In the genomic region with DNA sequence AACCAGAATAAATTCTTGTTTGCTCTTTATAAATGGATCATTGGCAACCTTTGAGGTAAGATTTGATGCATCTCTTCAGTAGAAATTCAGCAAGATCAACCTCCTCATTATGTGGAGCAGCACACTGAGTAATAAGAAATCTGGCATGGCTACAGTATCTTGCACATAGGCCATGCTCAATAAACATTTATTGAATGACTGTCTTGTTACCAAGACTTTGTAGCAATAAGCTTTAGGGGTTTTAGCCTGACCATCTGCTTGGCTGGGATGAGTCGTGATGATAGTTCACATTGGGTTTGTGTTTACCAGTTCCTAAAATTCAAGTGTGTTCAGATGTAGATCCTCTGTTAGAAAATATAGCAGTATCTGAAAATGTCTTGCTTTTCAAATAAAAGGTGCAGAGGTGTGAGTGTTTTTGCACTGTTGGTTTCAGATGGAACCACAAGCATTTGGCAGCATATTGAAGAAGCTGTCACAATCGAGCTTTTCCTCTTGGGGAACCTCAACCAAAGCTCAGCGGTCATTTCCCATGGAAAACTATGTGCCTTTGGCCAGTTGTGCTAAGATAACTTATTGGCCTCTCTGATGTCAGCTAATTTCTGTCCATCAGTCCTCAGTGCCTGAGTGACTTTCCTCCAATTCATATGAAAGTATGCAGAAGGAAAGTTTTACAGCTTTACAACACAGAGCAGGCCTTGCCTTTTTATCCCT, we compare ENCODE assay signal across 22 cellular contexts.
DNase-seq lines count a peak whose midpoint lies in the region; FAIRE-seq and TF ChIP-seq lines count a peak whose summit lies in the region.
"Had no signal": no experiment of that assay in that cellular context is flagged by ENCODE, and none has a peak within 500 bp of the region (broad histone marks: within the 10 kb centered on the region; RNA-seq: fewer than 3 reads in every experiment).

No MANE protein-coding gene starts in this region.

- TF ChIP-seq CTCF in Loucy (conservative IDR thresholded peaks at IDR 0.05; ENCODE audit: low read length): no peak

- no peaks in the 10 kb centered on the region for H4K20me1 ChIP-seq in Loucy (ENCODE audit: insufficient read depth, low read length, poor library complexity, severe bottlenecking)
- H4K20me1 ChIP-seq: BLaER1 treated with 17β-estradiol and CSF1 and Interleukin-3, amounts not matched to agents 10 nM and 100 nM had no signal

- H3K27me3 Mint-ChIP-seq in activated naive CD8-positive, alpha-beta T cell treated with anti-CD3 and anti-CD28 coated beads for 36 hours: no peaks in the 10 kb centered on the region
- H3K27me3 Mint-ChIP-seq: activated CD4-positive, alpha-beta memory T cell treated with anti-CD3 and anti-CD28 coated beads for 36 hours; central memory CD8-positive, alpha-beta T cell had no signal

- H3K27ac Mint-ChIP-seq in activated naive CD8-positive, alpha-beta T cell treated with anti-CD3 and anti-CD28 coated beads for 36 hours: no peak overlapping the region
- H3K27ac Mint-ChIP-seq: activated CD4-positive, alpha-beta memory T cell treated with anti-CD3 and anti-CD28 coated beads for 36 hours; activated naive CD4-positive, alpha-beta T cell treated with anti-CD3 and anti-CD28 coated beads, Interleukin-2, amount 50 U/mL, for 72 hours; mesothelial cell of epicardium had no signal

- no peaks in the 10 kb centered on the region for H3F3A ChIP-seq in Loucy (ENCODE audit: low read depth)

- no peaks in the 10 kb centered on the region for H3K4me1 Mint-ChIP-seq in activated naive CD8-positive, alpha-beta T cell treated with anti-CD3 and anti-CD28 coated beads for 36 hours
- H3K4me1 Mint-ChIP-seq: central memory CD8-positive, alpha-beta T cell had no signal

- FAIRE-seq in GM12892 (lab: Jason Lieb, UNC): no peak
- FAIRE-seq: endometrium, GM18507, GM19239, kidney had no signal

- H3K27ac ChIP-seq in epithelial cell of prostate: no peak overlapping the region
- H3K27ac ChIP-seq: BLaER1 treated with 17β-estradiol and CSF1 and Interleukin-3, amounts not matched to agents 10 nM and 100 nM; neutrophil; testis had no signal

- no peaks in the 10 kb centered on the region for H3K27me3 ChIP-seq in Loucy (ENCODE audit: insufficient read depth, low read length, poor library complexity, severe bottlenecking)
- H3K27me3 ChIP-seq: BLaER1 treated with 17β-estradiol and CSF1 and Interleukin-3, amounts not matched to agents 10 nM and 100 nM; heart right ventricle; neutrophil; testis had no signal

- peaks cover 5% of the 10 kb centered on the region for H3K9me3 Mint-ChIP-seq in activated naive CD8-positive, alpha-beta T cell treated with anti-CD3 and anti-CD28 coated beads for 36 hours

- no peaks in the 10 kb centered on the region for H3K9me2 ChIP-seq in Loucy (replicated peaks; ENCODE audit: low read depth, low read length)

- no peaks in the 10 kb centered on the region for H3K79me2 ChIP-seq in Loucy (ENCODE audit: insufficient read depth, low read length)

- H3K36me3 Mint-ChIP-seq in activated naive CD8-positive, alpha-beta T cell treated with anti-CD3 and anti-CD28 coated beads for 36 hours: no peaks in the 10 kb centered on the region
- H3K36me3 Mint-ChIP-seq: activated CD4-positive, alpha-beta memory T cell treated with anti-CD3 and anti-CD28 coated beads for 36 hours; activated naive CD4-positive, alpha-beta T cell treated with anti-CD3 and anti-CD28 coated beads, Interleukin-2, amount 50 U/mL, for 72 hours; mesothelial cell of epicardium had no signal

- no peaks in the 10 kb centered on the region for H3K9me3 ChIP-seq in Loucy (ENCODE audit: insufficient read depth, low read depth, low read length)
- H3K9me3 ChIP-seq: BLaER1 treated with 17β-estradiol and CSF1 and Interleukin-3, amounts not matched to agents 10 nM and 100 nM; neutrophil; testis had no signal

- peak overlapping the region; percentile 6 for H3K9ac ChIP-seq in Loucy (ENCODE audit: low read depth, low read length, poor library complexity, severe bottlenecking)
- H3K9ac ChIP-seq: BLaER1 treated with 17β-estradiol and CSF1 and Interleukin-3, amounts not matched to agents 10 nM and 100 nM had no signal

- no peaks in the 10 kb centered on the region for H3K36me3 ChIP-seq in Loucy (ENCODE audit: insufficient read depth, low read length)
- H3K36me3 ChIP-seq: BLaER1 treated with 17β-estradiol and CSF1 and Interleukin-3, amounts not matched to agents 10 nM and 100 nM; heart right ventricle; neutrophil had no signal

- H3K4me3 ChIP-seq in Loucy (ENCODE audit: low read length, poor library complexity, severe bottlenecking): no peak overlapping the region
- H3K4me3 ChIP-seq: BLaER1 treated with 17β-estradiol and CSF1 and Interleukin-3, amounts not matched to agents 10 nM and 100 nM; heart right ventricle; testis had no signal

- no peak overlapping the region for H3K4me2 ChIP-seq in Loucy (ENCODE audit: low read depth, low read length, poor library complexity, severe bottlenecking)
- H3K4me2 ChIP-seq: BLaER1 treated with 17β-estradiol and CSF1 and Interleukin-3, amounts not matched to agents 10 nM and 100 nM had no signal

- DNase-seq in EH (ENCODE audit: low read depth) (peak; percentile 71), epithelial cell of prostate (ENCODE audit: low read depth, low spot score) (peak; percentile 5), myocyte (ENCODE audit: low read depth) (peak; percentile 21), GM12892 (ENCODE audit: insufficient read length) (no peak), occipital lobe (lab: John Stamatoyannopoulos, UW) (no peak)
- no peak for DNase-seq in activated naive CD8-positive, alpha-beta T cell treated with anti-CD3 and anti-CD28 coated beads for 36 hours
- DNase-seq: activated CD4-positive, alpha-beta memory T cell treated with anti-CD3 and anti-CD28 coated beads for 36 hours; activated T-cell treated with anti-CD3 and anti-CD28 coated beads, Interleukin-2, amount 50 U/mL, for 4 hours; heart right ventricle; kidney; MV-4-11; NCI-H2029 treated with DMSO at 0.1 percent for 48 hours; testis had no signal

- no peak overlapping the region for H3K4me3 Mint-ChIP-seq in activated naive CD8-positive, alpha-beta T cell treated with anti-CD3 and anti-CD28 coated beads for 36 hours
- H3K4me3 Mint-ChIP-seq: activated CD4-positive, alpha-beta memory T cell treated with anti-CD3 and anti-CD28 coated beads for 36 hours; activated T-cell treated with anti-CD3 and anti-CD28 coated beads, Interleukin-2, amount 50 U/mL, for 4 hours; central memory CD8-positive, alpha-beta T cell; mesothelial cell of epicardium had no signal

- no peak overlapping the region for H2AFZ ChIP-seq in Loucy (ENCODE audit: low read length)

- no peak for TF ChIP-seq POLR2A in GM12892 (IDR thresholded peaks at IDR 0.05; ENCODE audit: low read depth, low read length)

- peaks cover 17% of the 10 kb centered on the region for H3K4me1 ChIP-seq in Loucy (ENCODE audit: insufficient read depth, low read length, poor library complexity, severe bottlenecking)
- H3K4me1 ChIP-seq: BLaER1 treated with 17β-estradiol and CSF1 and Interleukin-3, amounts not matched to agents 10 nM and 100 nM; testis had no signal

Comparison
In these comparisons a context has a peak if more than half of its experiments do, and no peak if none do; other contexts are left out.
1. DNase-seq: peak in EH (single experiment), epithelial cell of prostate (single experiment) and myocyte (single experiment); none in activated naive CD8-positive, alpha-beta T cell treated with anti-CD3 and anti-CD28 coated beads for 36 hours (single experiment), GM12892 (single experiment) and occipital lobe (single experiment).